In the genomic region with DNA sequence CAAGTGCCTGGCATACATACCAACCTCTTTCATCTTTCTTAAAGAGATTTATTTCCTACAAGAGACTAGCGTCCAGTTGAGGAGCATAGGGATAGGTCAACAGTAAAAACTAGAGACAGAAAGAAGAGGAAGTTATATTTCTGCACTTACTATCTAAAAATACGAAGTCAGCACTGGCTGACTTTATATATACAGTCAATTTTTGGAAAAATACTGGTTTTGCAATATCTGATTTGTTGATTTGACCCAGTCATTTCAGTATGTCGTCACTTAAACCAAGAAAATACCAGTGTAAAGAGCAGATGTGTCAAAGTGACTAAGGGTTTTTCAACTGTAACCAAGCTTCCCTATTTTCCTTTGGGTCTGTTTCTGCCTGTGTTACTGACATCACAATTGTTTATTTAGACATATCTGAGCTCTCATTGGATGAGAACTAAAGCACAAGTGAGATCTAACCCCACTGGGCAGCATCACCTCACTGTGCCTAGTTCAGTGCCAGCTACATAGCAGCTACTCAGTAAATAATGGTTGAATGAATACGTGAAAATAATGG, we compare ENCODE assay signal across 8 cellular contexts. TPM values are rescaled to one million over a fixed set of nuclear protein-coding genes. Genes with fewer than 3 reads are reported as not detected.
DNase-seq lines count a peak whose midpoint lies in the region; ATAC-seq and TF ChIP-seq lines count a peak whose summit lies in the region.

No MANE protein-coding gene starts in this region.

- no peaks in the 10 kb centered on the region for H3K36me3 ChIP-seq in colonic mucosa

- H3K27me3 ChIP-seq in foreskin keratinocyte: no peaks in the 10 kb centered on the region
- no peaks in the 10 kb centered on the region for H3K27me3 ChIP-seq in colonic mucosa

- no peak for ATAC-seq in foreskin keratinocyte

- no peaks in the 10 kb centered on the region for H3K9me3 ChIP-seq in colonic mucosa

- no peak overlapping the region for H3K4me3 ChIP-seq in colonic mucosa

- TF ChIP-seq CTCF in foreskin keratinocyte (conservative IDR thresholded peaks at IDR 0.05) (no peak), colonic mucosa (IDR thresholded peaks at IDR 0.05) (no peak)

- DNase-seq in ELR (ENCODE audit: low read depth) (peak; percentile 3), H4 (ENCODE audit: low spot score) (peak; percentile 31), SIG-M5 treated with dmso at 0.1 percent for 504 hours (lab: John Stamatoyannopoulos, UW; ENCODE audit: unreplicated experiment) (peak; percentile 98), kidney tubule cell (ENCODE audit: low spot score) (peak; percentile 9), foreskin keratinocyte (no peak), colonic mucosa (no peak), GOT3 (lab: John Stamatoyannopoulos, UW) (no peak)
- no peak for DNase-seq in activated effector memory CD4-positive, alpha-beta T cell treated with Interleukin-2 at 50 U/mL for 16 hours

- H3K9ac ChIP-seq in colonic mucosa (ENCODE audit: low read depth in 2 of 2, low read length in 2 of 2): no peak overlapping the region

- intact Hi-C loops in colonic mucosa (cut with DNase I): no loop called here

- H3K4me1 ChIP-seq in foreskin keratinocyte: no peaks in the 10 kb centered on the region
- no peaks in the 10 kb centered on the region for H3K4me1 ChIP-seq in colonic mucosa

- H3K27ac ChIP-seq in foreskin keratinocyte (no peak overlapping the region), colonic mucosa (no peak overlapping the region)

RNA-seq across cellular contexts. Expression of gene CYTIP, which starts 23.0 kb away (rescaled TPM):
- total RNA-seq in H4 (2014; rRNA removed; shearing (Covaris generic)): 0.06 TPM in 1 of 2 replicates, not detected in the other
- total RNA-seq in foreskin keratinocyte (not detected in 2 replicates), colonic mucosa (1 to 10 TPM; 5.9 to 8.0 TPM)
- polyA plus RNA-seq in foreskin keratinocyte: not detected in 2 replicates

Comparison
In these comparisons a context has a peak if more than half of its experiments do, and no peak if none do; other contexts are left out.
1. DNase-seq: peak in ELR (single experiment), H4 (single experiment), SIG-M5 treated with dmso at 0.1 percent for 504 hours (single experiment) and kidney tubule cell (single experiment); none in foreskin keratinocyte (0 of 2), activated effector memory CD4-positive, alpha-beta T cell treated with Interleukin-2 at 50 U/mL for 16 hours (single experiment), colonic mucosa (single experiment) and GOT3 (single experiment).